8 cellular contexts compared by ENCODE assay signal in genomic region chr4:7491915-7492314, GRCh38. TPM values are rescaled to one million over a fixed set of nuclear protein-coding genes. Genes with fewer than 3 reads are reported as not detected.
"Had no signal": no experiment of that assay in that cellular context is flagged by ENCODE, and none has a peak within 500 bp of the region (broad histone marks: within the 10 kb centered on the region; RNA-seq: fewer than 3 reads in every experiment).

No MANE protein-coding gene starts in this region.

- H3K4me1 ChIP-seq: HAP-1 had no signal

- H3K9ac ChIP-seq: GM23248 had no signal

- H3K4me3 ChIP-seq: GM23248, GM23338, HAP-1 had no signal

- H3K27ac ChIP-seq: GM23248 had no signal

- H3K36me3 ChIP-seq: HAP-1 had no signal

- H3K9me3 ChIP-seq: HAP-1 had no signal

- H3K4me2 ChIP-seq: GM23338 had no signal

- DNase-seq: GM23248, GOT3, H7, H9, HCEC 1CT, HFFc6 had no signal

- H2AFZ ChIP-seq: GM23248, GM23338 had no signal

RNA-seq across cellular contexts. Expression of gene PSAPL1, which starts 57.2 kb away (rescaled TPM):
- polyA plus RNA-seq: GM23248, GM23338 had no signal
